ENCODE assay signal across 19 cellular contexts in the genomic region with DNA sequence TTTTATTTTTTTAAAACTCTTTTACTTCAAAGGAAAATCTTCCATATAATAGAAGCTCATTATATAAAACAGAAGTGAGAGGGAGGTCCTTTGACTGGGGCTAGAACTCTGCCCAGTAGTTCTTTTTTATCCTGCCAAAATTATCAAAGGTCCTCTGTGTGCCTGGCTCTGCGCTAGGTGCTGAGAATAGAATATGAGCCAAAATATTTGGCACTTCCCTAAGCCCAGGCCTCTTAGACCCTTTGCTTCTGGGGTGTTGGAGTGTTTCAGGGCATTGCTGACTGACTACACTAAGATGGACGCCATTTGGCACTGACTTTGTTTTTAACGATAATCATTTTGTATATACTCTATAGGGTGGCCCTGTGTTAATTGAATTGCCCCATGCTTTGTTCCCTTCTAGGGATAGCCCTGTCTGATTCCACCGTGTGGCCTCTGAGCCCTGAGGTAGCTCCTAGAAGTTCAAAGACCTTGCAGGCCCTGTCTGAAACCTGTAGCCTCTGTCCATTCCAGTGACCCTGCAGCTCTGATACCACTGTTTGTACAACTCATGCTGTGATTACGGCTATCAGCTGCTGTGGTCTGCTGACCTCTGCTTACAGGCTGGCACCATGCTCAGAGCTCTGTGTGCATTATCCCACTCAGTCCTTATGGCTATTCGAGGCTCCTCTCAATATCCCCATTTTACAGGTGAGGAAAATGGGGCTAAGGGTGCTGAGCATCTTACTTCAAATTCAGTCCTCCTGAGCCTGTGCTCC.
"Had no signal": no experiment of that assay in that cellular context is flagged by ENCODE, and none has a peak within 500 bp of the region (broad histone marks: within the 10 kb centered on the region; RNA-seq: fewer than 3 reads in every experiment).

No MANE protein-coding gene starts in this region.

- ATAC-seq: T-cell, WTC11 had no signal

- DNase-seq: activated CD4-positive, alpha-beta memory T cell treated with anti-CD3 and anti-CD28 coated beads for 36 hours; activated CD4-positive, alpha-beta T cell treated with anti-CD3 and anti-CD28 coated beads for 4 hours; activated naive CD4-positive, alpha-beta T cell treated with Interleukin-2 at 50 U/mL for 16 hours; activated T-cell treated with anti-CD3 and anti-CD28 coated beads for 4 hours; central memory CD4-positive, alpha-beta T cell; dorsolateral prefrontal cortex; erythroblast; foreskin melanocyte; small intestine; stimulated activated CD4-positive, alpha-beta T cell treated with anti-CD3 and anti-CD28 coated beads, Interleukin-15, amount 100 ng/mL, for 24 hours; stimulated activated CD4-positive, alpha-beta T cell treated with anti-CD3 and anti-CD28 coated beads, Interleukin-2, amount 100 ng/mL, for 48 hours; T-cell had no signal

- H3K9me3 Mint-ChIP-seq: activated CD4-positive, alpha-beta memory T cell treated with anti-CD3 and anti-CD28 coated beads for 36 hours; brain; natural killer cell treated with Interleukin-12 subunit alpha and Interleukin-12 subunit beta and Interleukin-15 and Interleukin-18, amount 100 ng/mL, for 72 hours; stimulated activated naive CD8-positive, alpha-beta T cell treated with anti-CD3 and anti-CD28 coated beads, Interleukin-15, Interleukin-2, amounts not matched to agents 100 ng/mL and 50 ng/mL, for 24 hours; T-cell; type B pancreatic cell; WTC11 had no signal

- FAIRE-seq: colon, small intestine had no signal

- H3K4me1 Mint-ChIP-seq: T-cell, WTC11 had no signal

- H3K27ac ChIP-seq: dorsolateral prefrontal cortex had no signal

- H3K4me3 Mint-ChIP-seq: activated CD4-positive, alpha-beta memory T cell treated with anti-CD3 and anti-CD28 coated beads for 36 hours; brain; natural killer cell treated with Interleukin-12 subunit alpha and Interleukin-12 subunit beta and Interleukin-15 and Interleukin-18, amount 100 ng/mL, for 72 hours; stimulated activated naive CD8-positive, alpha-beta T cell treated with anti-CD3 and anti-CD28 coated beads, Interleukin-15, Interleukin-2, amounts not matched to agents 100 ng/mL and 50 ng/mL, for 24 hours; T-cell; type B pancreatic cell; WTC11 had no signal

- H3K4me3 ChIP-seq: dorsolateral prefrontal cortex, lung had no signal

- H3K36me3 Mint-ChIP-seq: activated CD4-positive, alpha-beta memory T cell treated with anti-CD3 and anti-CD28 coated beads for 36 hours; brain; natural killer cell treated with Interleukin-12 subunit alpha and Interleukin-12 subunit beta and Interleukin-15 and Interleukin-18, amount 100 ng/mL, for 72 hours; T-cell; type B pancreatic cell; WTC11 had no signal

- H3K27ac Mint-ChIP-seq: activated CD4-positive, alpha-beta memory T cell treated with anti-CD3 and anti-CD28 coated beads for 36 hours; brain; natural killer cell treated with Interleukin-12 subunit alpha and Interleukin-12 subunit beta and Interleukin-15 and Interleukin-18, amount 100 ng/mL, for 72 hours; stimulated activated naive CD8-positive, alpha-beta T cell treated with anti-CD3 and anti-CD28 coated beads, Interleukin-15, Interleukin-2, amounts not matched to agents 100 ng/mL and 50 ng/mL, for 24 hours; T-cell; type B pancreatic cell; WTC11 had no signal
